8 cellular contexts compared by ENCODE assay signal in the genomic region with DNA sequence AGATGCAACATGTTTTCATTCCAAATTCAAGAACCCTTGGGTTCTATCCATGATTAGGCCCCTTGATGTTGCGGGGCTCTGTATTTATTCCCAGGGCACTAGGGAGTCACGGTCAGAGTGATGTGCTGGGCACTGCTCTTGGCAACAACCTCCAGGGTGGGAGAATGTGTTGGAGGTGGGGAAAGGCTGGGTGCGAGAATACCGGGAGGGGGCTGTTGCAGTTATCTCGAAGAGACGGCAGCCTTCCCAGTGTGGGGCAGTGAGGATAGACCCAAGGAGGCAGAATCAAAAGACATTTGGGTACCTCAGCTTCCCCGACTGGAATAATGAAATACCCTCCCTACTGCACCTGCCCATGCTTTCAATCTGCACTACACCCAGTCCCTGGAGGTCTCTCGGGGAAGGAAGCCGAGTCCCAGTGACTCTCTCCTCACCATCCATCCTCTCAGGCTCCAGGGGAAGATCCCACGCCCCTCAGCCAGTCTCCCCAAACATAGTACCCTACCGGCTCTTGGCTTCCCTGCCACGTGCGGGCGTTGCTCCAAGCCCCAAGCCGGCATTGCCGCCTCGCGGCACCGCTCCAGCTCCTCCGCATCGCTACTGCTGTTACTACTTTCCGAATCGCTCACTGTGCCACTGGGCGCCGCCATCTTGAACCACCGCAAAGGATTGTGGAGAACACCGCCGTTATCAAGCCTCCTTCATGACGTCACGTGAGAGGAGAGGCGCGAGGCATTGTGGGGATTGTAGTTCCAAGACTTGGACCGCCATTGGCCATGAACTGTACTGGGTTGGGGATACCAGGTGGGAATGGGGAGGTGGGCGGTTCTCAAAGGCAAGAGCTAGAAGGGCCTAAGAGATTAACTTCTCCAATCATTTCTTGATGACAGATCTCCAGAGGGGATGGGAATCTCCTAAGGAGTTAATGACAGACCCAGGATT. TPM values are rescaled to one million over a fixed set of nuclear protein-coding genes. Genes with fewer than 3 reads are reported as not detected.
DNase-seq lines count a peak whose midpoint lies in the region; ATAC-seq, FAIRE-seq and TF ChIP-seq lines count a peak whose summit lies in the region.

A gene with protein sequence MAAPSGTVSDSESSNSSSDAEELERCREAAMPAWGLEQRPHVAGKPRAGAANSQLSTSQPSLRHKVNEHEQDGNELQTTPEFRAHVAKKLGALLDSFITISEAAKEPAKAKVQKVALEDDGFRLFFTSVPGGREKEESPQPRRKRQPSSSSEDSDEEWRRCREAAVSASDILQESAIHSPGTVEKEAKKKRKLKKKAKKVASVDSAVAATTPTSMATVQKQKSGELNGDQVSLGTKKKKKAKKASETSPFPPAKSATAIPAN (minus strand): TSS at position 663 of the 942 bp plus-strand sequence. CDS start 13 bp downstream, at position 650.

- H3K9me3 ChIP-seq in T-helper 17 cell (ENCODE audit: control insufficient read depth, low read length, poor library complexity, severe bottlenecking) (no peaks in the 10 kb centered on the region), right atrium auricular region (no peaks in the 10 kb centered on the region)

- no peaks in the 10 kb centered on the region for H3K27me3 Mint-ChIP-seq in T-helper 17 cell

- DNase-seq in NCI-H187 (lab: John Stamatoyannopoulos, UW) (peak; percentile 89 to 91), T-helper 17 cell (peak; percentile 69 to 87 (median 77)), amygdala (lab: John Stamatoyannopoulos, UW) (peak; percentile 38 to 98 (median 88)), right atrium auricular region (ENCODE audit: low spot score) (peak; percentile 93), pulmonary artery endothelial cell (ENCODE audit: low read depth, low spot score) (peak; percentile 62), urothelium cell line (ENCODE audit: low spot score) (peak; percentile 94)

- peak within 1 kb of the TSS; percentile 98 for H3K27ac Mint-ChIP-seq in T-helper 17 cell

- TF ChIP-seq CTCF in right atrium auricular region (IDR thresholded peaks at IDR 0.05): peak in 1 of 2 donors; percentile 10

- H3K4me1 ChIP-seq in right atrium auricular region: peaks cover 0 to 7% of the 10 kb centered on the region in 2 donors

- H3K4me1 Mint-ChIP-seq in T-helper 17 cell: peaks cover 22% of the 10 kb centered on the region

- H3K27me3 ChIP-seq in right atrium auricular region: no peaks in the 10 kb centered on the region

- peak; percentile 95 for FAIRE-seq in urothelium cell line (lab: Jason Lieb, UNC)

- H3K4me3 ChIP-seq in right atrium auricular region: peak within 1 kb of the TSS; percentile 76 to 93

- peak within 1 kb of the TSS; percentile 100 for H3K4me3 Mint-ChIP-seq in T-helper 17 cell

- peaks cover 7% of the 10 kb centered on the region for H3K36me3 Mint-ChIP-seq in T-helper 17 cell (ENCODE audit: low read depth)

- peak within 1 kb of the TSS; percentile 66 to 75 for H3K27ac ChIP-seq in right atrium auricular region

- ATAC-seq in GM18502 (IDR thresholded peaks at IDR 0.05; ENCODE audit: poor library complexity, unreplicated experiment): peak; percentile 94
- peak; percentile 93 for ATAC-seq in HG02943 (IDR thresholded peaks at IDR 0.05; ENCODE audit: low read depth, unreplicated experiment)
- peak; percentile 98 for ATAC-seq in T-helper 17 cell

- peaks cover 5% of the 10 kb centered on the region for H3K36me3 ChIP-seq in right atrium auricular region

RNA-seq across cellular contexts. Expression of the gene that starts here (rescaled TPM):
- total RNA-seq in T-helper 17 cell (10 to 100 TPM; 16.1 to 17.3 TPM), right atrium auricular region (10 to 100 TPM in 1 of 2 donors, 1 to 10 TPM in 1; 8.8 to 12.1 TPM), pulmonary artery endothelial cell (18.5 and 29.1 TPM in 2 replicates)

Comparison
In these comparisons a context has a peak if more than half of its experiments do, and no peak if none do; other contexts are left out.
1. Peak in every context shown above with its lines: DNase-seq, ATAC-seq, H3K4me3 ChIP-seq and H3K27ac ChIP-seq.